Comparison of ENCODE assay signal across 22 cellular contexts in genomic region chr6:91387290-91388062, GRCh38.
DNase-seq lines count a peak whose midpoint lies in the region; ATAC-seq and TF ChIP-seq lines count a peak whose summit lies in the region.
"Had no signal": no experiment of that assay in that cellular context is flagged by ENCODE, and none has a peak within 500 bp of the region (broad histone marks: within the 10 kb centered on the region; RNA-seq: fewer than 3 reads in every experiment).

No MANE protein-coding gene starts in this region.

- CTCF ChIA-PET in OCI-LY7 (lab: Charles Lee; ENCODE audit: unreplicated experiment): no interaction called here

- no peak overlapping the region for H3K56ac ChIP-seq in mesendoderm (ENCODE audit: low read length)

- H3K9me3 ChIP-seq in OCI-LY7 (ENCODE audit: low read length): no peaks in the 10 kb centered on the region
- H3K9me3 ChIP-seq: BE2C, Caco-2, SK-N-SH had no signal

- BruUV-seq in OCI-LY7 (replicated peaks; lab: Mats Ljungman, UMichigan): no TSS peak

- H3K4me3 ChIP-seq in GM12865 (ENCODE audit: low read depth, low read length) (no peak overlapping the region), OCI-LY7 (ENCODE audit: low read depth, low read length, poor library complexity, severe bottlenecking) (no peak overlapping the region), epithelial cell of proximal tubule (ENCODE audit: low read depth, low read length) (no peak overlapping the region), mesendoderm (ENCODE audit: low read length) (no peak overlapping the region), dorsolateral prefrontal cortex (no peak overlapping the region)

- no CpG with 5 or more reads among the region's 11 CpGs for WGBS in mesendoderm (ENCODE audit: extremely low coverage, insufficient coverage, low lambda C conversion rate)

- H2AK5ac ChIP-seq in mesendoderm (ENCODE audit: low read length): no peak overlapping the region

- no peak overlapping the region for H3K18ac ChIP-seq in mesendoderm (ENCODE audit: low read length)

- no peak overlapping the region for H2BK15ac ChIP-seq in mesendoderm (replicated peaks; ENCODE audit: low read depth)

- TF ChIP-seq CTCF in GM12865 (IDR thresholded peaks at IDR 0.05; ENCODE audit: insufficient read depth, low read depth, low read length, missing control alignments): no peak
- peak; percentile 20; the same call in 1 of the 2 replicates for TF ChIP-seq CTCF in OCI-LY7 (conservative IDR thresholded peaks at IDR 0.05; ENCODE audit: low read length)
- peak; percentile 4 for TF ChIP-seq CTCF in epithelial cell of proximal tubule (conservative IDR thresholded peaks at IDR 0.05; ENCODE audit: low read depth, low read length)
- TF ChIP-seq CTCF in dorsolateral prefrontal cortex (IDR thresholded peaks at IDR 0.05 in 54 of 56, conservative IDR thresholded peaks at IDR 0.05 in 2 of 56; ENCODE audit: low read depth in 1 of 56, partially characterized antibody in 56 of 56): no peak

- no peaks in the 10 kb centered on the region for H3K79me2 ChIP-seq in OCI-LY7 (ENCODE audit: insufficient read depth, low read depth, low read length)
- H3K79me2 ChIP-seq in mesendoderm (ENCODE audit: control insufficient read depth, insufficient read depth, low read length): no peaks in the 10 kb centered on the region

- no peaks in the 10 kb centered on the region for H3K9me2 ChIP-seq in OCI-LY7 (ENCODE audit: insufficient read depth, low read length)
- H3K9me2 ChIP-seq: SK-N-SH had no signal

- intact Hi-C loops in OCI-LY7 (cut with micrococcal nuclease; ENCODE audit: unreplicated experiment) (no loop called here), dorsolateral prefrontal cortex (cut with DNase I) (no loop called here)

- no peak overlapping the region for H2AFZ ChIP-seq in OCI-LY7 (ENCODE audit: low read length)

- ATAC-seq in natural killer cell treated with Interleukin-12 subunit alpha and Interleukin-12 subunit beta and Interleukin-15 and Interleukin-18, amount 100 ng/mL, for 72 hours: no peak

- no peaks in the 10 kb centered on the region for H4K20me1 ChIP-seq in OCI-LY7 (ENCODE audit: insufficient read depth, low read length)

- no peaks in the 10 kb centered on the region for H3K27me3 ChIP-seq in mesendoderm (ENCODE audit: insufficient read depth, low read length, poor library complexity)
- H3K27me3 ChIP-seq in dorsolateral prefrontal cortex: peaks cover 0 to 3% (median 0%) of the 10 kb centered on the region in 45 donors
- H3K27me3 ChIP-seq: BE2C had no signal

- no peak overlapping the region for H4K5ac ChIP-seq in mesendoderm (ENCODE audit: low read length)

- POLR2A ChIA-PET in OCI-LY7 (lab: Charles Lee): no interaction called here

- H3K4me3 Mint-ChIP-seq in natural killer cell treated with Interleukin-12 subunit alpha and Interleukin-12 subunit beta and Interleukin-15 and Interleukin-18, amount 100 ng/mL, for 72 hours: no peak overlapping the region
- H3K4me3 Mint-ChIP-seq: CD4-positive, alpha-beta T cell had no signal

- H3K27ac Mint-ChIP-seq in natural killer cell treated with Interleukin-12 subunit alpha and Interleukin-12 subunit beta and Interleukin-15 and Interleukin-18, amount 100 ng/mL, for 72 hours: no peak overlapping the region
- H3K27ac Mint-ChIP-seq: CD4-positive, alpha-beta T cell had no signal

- H3K27ac ChIP-seq in OCI-LY7 (ENCODE audit: low read depth, low read length, poor library complexity, severe bottlenecking) (no peak overlapping the region), mesendoderm (ENCODE audit: low read depth, low read length) (no peak overlapping the region), dorsolateral prefrontal cortex (no peak overlapping the region)

- H3K9me3 Mint-ChIP-seq in natural killer cell treated with Interleukin-12 subunit alpha and Interleukin-12 subunit beta and Interleukin-15 and Interleukin-18, amount 100 ng/mL, for 72 hours: peaks cover 13% of the 10 kb centered on the region

- H3K23ac ChIP-seq in mesendoderm (ENCODE audit: low read length): no peak overlapping the region

- no peaks in the 10 kb centered on the region for H3K79me1 ChIP-seq in mesendoderm (ENCODE audit: low read length)

- no peak overlapping the region for H3K9ac ChIP-seq in mesendoderm (ENCODE audit: low read length)
- H3K9ac ChIP-seq: SK-N-SH had no signal

- H3K4ac ChIP-seq in mesendoderm (ENCODE audit: low read depth, low read length): no peak overlapping the region

- H3K4me1 Mint-ChIP-seq in natural killer cell treated with Interleukin-12 subunit alpha and Interleukin-12 subunit beta and Interleukin-15 and Interleukin-18, amount 100 ng/mL, for 72 hours (ENCODE audit: low read depth in 2 of 2): peaks cover 0 to 4% of the 10 kb centered on the region in 2 donors

- H2BK5ac ChIP-seq in mesendoderm (ENCODE audit: low read length): no peak overlapping the region

- no peaks in the 10 kb centered on the region for H3K27me3 Mint-ChIP-seq in natural killer cell treated with Interleukin-12 subunit alpha and Interleukin-12 subunit beta and Interleukin-15 and Interleukin-18, amount 100 ng/mL, for 72 hours
- H3K27me3 Mint-ChIP-seq: CD4-positive, alpha-beta T cell had no signal

- H3K4me2 ChIP-seq in OCI-LY7 (ENCODE audit: low read length): no peak overlapping the region
- H3K4me2 ChIP-seq in mesendoderm (ENCODE audit: low read length): no peak overlapping the region
- H3K4me2 ChIP-seq: SK-N-SH had no signal

- H3K36me3 ChIP-seq in OCI-LY7 (ENCODE audit: insufficient read depth, low read length) (no peaks in the 10 kb centered on the region), mesendoderm (ENCODE audit: control insufficient read depth, insufficient read depth, low read length) (no peaks in the 10 kb centered on the region)
- H3K36me3 ChIP-seq: BE2C had no signal

- peaks cover 15% of the 10 kb centered on the region for H3K36me3 Mint-ChIP-seq in natural killer cell treated with Interleukin-12 subunit alpha and Interleukin-12 subunit beta and Interleukin-15 and Interleukin-18, amount 100 ng/mL, for 72 hours

- DNase-seq in GM12865 (ENCODE audit: low read depth) (peak; percentile 6), OCI-LY7 (ENCODE audit: low spot score) (no peak), epithelial cell of proximal tubule (ENCODE audit: low read depth) (no peak), mesendoderm (peak; percentile 76), dorsolateral prefrontal cortex (no peak)
- DNase-seq in activated CD4-positive, alpha-beta T cell treated with anti-CD3 and anti-CD28 coated beads, Interleukin-2, amount 50 U/mL, for 1 hour: no peak
- no peak for DNase-seq in natural killer cell treated with Interleukin-12 subunit alpha and Interleukin-12 subunit beta and Interleukin-15 and Interleukin-18, amount 100 ng/mL, for 72 hours (ENCODE audit: low spot score)
- DNase-seq: BE2C; Caco-2; CD4-positive, alpha-beta T cell; GDM1; GOT3; MM.1S; NCI-H1092; NCI-H146; NCI-H2029 treated with DMSO at 0.1 percent for 48 hours; NCI-H2171; NCI-H446 treated with DMSO at 0.1 percent for 48 hours; NCI-H774; OCI-M1; SHP77; SK-N-SH had no signal

- no peak overlapping the region for H2BK120ac ChIP-seq in mesendoderm (ENCODE audit: low read depth, low read length)

- H3K4me1 ChIP-seq in OCI-LY7 (ENCODE audit: insufficient read depth, low read length, poor library complexity, severe bottlenecking) (no peaks in the 10 kb centered on the region), mesendoderm (ENCODE audit: control insufficient read depth, low read depth, low read length) (no peaks in the 10 kb centered on the region)
- H3K4me1 ChIP-seq: BE2C, Caco-2 had no signal

- no peak overlapping the region for H4K8ac ChIP-seq in mesendoderm (ENCODE audit: low read depth, low read length)

Comparison
In these comparisons a context has a peak if more than half of its experiments do, and no peak if none do; other contexts are left out.
1. DNase-seq: peak in GM12865 (single experiment) and mesendoderm (single experiment); none in OCI-LY7 (single experiment), epithelial cell of proximal tubule (single experiment), dorsolateral prefrontal cortex (0 of 10), activated CD4-positive, alpha-beta T cell treated with anti-CD3 and anti-CD28 coated beads, Interleukin-2, amount 50 U/mL, for 1 hour (single experiment) and natural killer cell treated with Interleukin-12 subunit alpha and Interleukin-12 subunit beta and Interleukin-15 and Interleukin-18, amount 100 ng/mL, for 72 hours (single experiment).
2. CTCF ChIP-seq: peak in OCI-LY7 (single experiment) and epithelial cell of proximal tubule (single experiment); none in GM12865 (single experiment) and dorsolateral prefrontal cortex (0 of 56).